8 cellular contexts compared by ENCODE assay signal in genomic region chr16:2340564-2341455, GRCh38. TPM values are rescaled to one million over a fixed set of nuclear protein-coding genes. Genes with fewer than 3 reads are reported as not detected.
A peak's percentile ranks its signal among the peaks of the same experiment; 100 is the strongest.
DNase-seq lines count a peak whose midpoint lies in the region; ATAC-seq, FAIRE-seq and TF ChIP-seq lines count a peak whose summit lies in the region.

Gene ABCA3 (minus strand): TSS chr16:2340728. CDS start chr16:2326466, 14,262 bp downstream.

- H3K4me2 ChIP-seq in keratinocyte (ENCODE audit: control insufficient read depth, extremely low read depth, insufficient read depth, low read depth, low read length): peak within 1 kb of the TSS; percentile 71

- H3K36me3 ChIP-seq in keratinocyte (ENCODE audit: control insufficient read depth in 2 of 2, extremely low read depth in 1 of 2, insufficient read depth in 2 of 2, low read length in 2 of 2): no peaks in the 10 kb centered on the region

- dilution Hi-C loops in keratinocyte (cut with MboI; ENCODE audit: extremely low pct_ligation_motif_present, low sequenced_read_pairs): no loop called here

- no peak within 1 kb of the TSS for H3K27ac ChIP-seq in keratinocyte (ENCODE audit: control insufficient read depth, insufficient read depth, low read length)

- H3K9me1 ChIP-seq in keratinocyte (ENCODE audit: control insufficient read depth, extremely low read depth, insufficient read depth, low read length): no peaks in the 10 kb centered on the region

- no peaks in the 10 kb centered on the region for H3K9me3 ChIP-seq in keratinocyte (ENCODE audit: control insufficient read depth, low read depth, low read length)

- H4K20me1 ChIP-seq in keratinocyte (ENCODE audit: control insufficient read depth, extremely low read depth, insufficient read depth, low read length): no peaks in the 10 kb centered on the region

- H2AFZ ChIP-seq in keratinocyte (ENCODE audit: control insufficient read depth, low read length): peak within 1 kb of the TSS; percentile 56

- TF ChIP-seq CTCF in AG10803 (conservative IDR thresholded peaks at IDR 0.05; ENCODE audit: low read length) (peak; percentile 65), keratinocyte (optimal IDR thresholded peaks at IDR 0.05 in 1 of 3, IDR thresholded peaks at IDR 0.05 in 1 of 3, conservative IDR thresholded peaks at IDR 0.05 in 1 of 3; ENCODE audit: extremely low read depth in 1 of 3, insufficient read depth in 2 of 3, low read length in 3 of 3) (peak; percentile 89 to 93 (median 92))

- FAIRE-seq in keratinocyte (lab: Jason Lieb, UNC): no peak

- H3K27me3 ChIP-seq in keratinocyte (ENCODE audit: control insufficient read depth, extremely low read depth, insufficient read depth, low read length): peaks cover 32% of the 10 kb centered on the region

- peaks cover 7% of the 10 kb centered on the region for H3K4me1 ChIP-seq in keratinocyte (ENCODE audit: control insufficient read depth, extremely low read depth, insufficient read depth, low read length)

- no peak within 1 kb of the TSS for H3K9ac ChIP-seq in keratinocyte (ENCODE audit: control insufficient read depth, extremely low read depth, insufficient read depth, low read length)

- H3K79me2 ChIP-seq in keratinocyte (ENCODE audit: control insufficient read depth, insufficient read depth, low read length): no peaks in the 10 kb centered on the region

- H3K4me3 ChIP-seq in AG10803 (ENCODE audit: low read length): peak within 1 kb of the TSS; percentile 58
- peak within 1 kb of the TSS; percentile 37 to 62 (median 51) for H3K4me3 ChIP-seq in keratinocyte (ENCODE audit: control insufficient read depth in 2 of 3, extremely low read depth in 1 of 3, insufficient read depth in 2 of 3, low read depth in 1 of 3, low read length in 3 of 3)

- ATAC-seq in GM19023 (IDR thresholded peaks at IDR 0.05; ENCODE audit: unreplicated experiment) (peak; percentile 83), HG03196 (IDR thresholded peaks at IDR 0.05; ENCODE audit: unreplicated experiment) (peak; percentile 76)

- DNase-seq in AG10803 (ENCODE audit: low read depth) (peak; percentile 80), NCI-H226 (peak; percentile 82), cerebellar cortex (ENCODE audit: low spot score) (peak; percentile 86), keratinocyte (ENCODE audit: low read depth, low spot score) (peak; percentile 52)
- DNase-seq in activated CD4-positive, CD25-positive, alpha-beta regulatory T cell treated with anti-CD3 and anti-CD28 coated beads, Interleukin-2, amount 50 U/mL, for 16 hours (ENCODE audit: low read depth, low spot score): peak; percentile 87
- peak; percentile 90 to 94 for DNase-seq in stimulated activated CD4-positive, alpha-beta T cell treated with anti-CD3 and anti-CD28 coated beads, Interleukin-15, amount 100 ng/mL, for 1 hour (ENCODE audit: low read depth in 1 of 2, low spot score in 1 of 2)

RNA-seq across cellular contexts. Expression of gene ABCA3, which starts in this region (rescaled TPM):
- polyA plus RNA-seq in keratinocyte: 0.06 to 0.08 TPM (median 0.08 TPM) in 3 replicates
- 0.35 TPM for polyA plus RNA-seq in keratinocyte (2011; ENCODE audit: low read depth)
- polyA plus RNA-seq in keratinocyte (2011; cell fraction: cytosol; rRNA removed): 0.06 and 0.10 TPM in 2 replicates
- polyA plus RNA-seq in keratinocyte (2011; cell fraction: nucleus; rRNA removed): 0.13 and 0.19 TPM in 2 replicates
- 0.03 and 0.35 TPM in 2 replicates for polyA plus RNA-seq in keratinocyte (2012; ENCODE audit: low replicate concordance)
- 0.06 to 0.23 TPM (median 0.13 TPM) in 3 replicates for polyA minus RNA-seq in keratinocyte
- polyA minus RNA-seq in keratinocyte (2011; cell fraction: cytosol; rRNA and poly(A)+ RNA removed): not detected
- polyA minus RNA-seq in keratinocyte (2011; cell fraction: nucleus; rRNA and poly(A)+ RNA removed): 0.21 and 0.93 TPM in 2 replicates

Comparison
In these comparisons a context has a peak if more than half of its experiments do, and no peak if none do; other contexts are left out.
1. Peak in DNase-seq, H3K4me3 ChIP-seq and H3K4me2 ChIP-seq in keratinocyte; RNA of the gene not detected or under 1 TPM.